Comparison of ENCODE assay signal across 9 cellular contexts in genomic region chr19:10543059-10543419, GRCh38. TPM values are rescaled to one million over a fixed set of nuclear protein-coding genes. Genes with fewer than 3 reads are reported as not detected.
DNase-seq lines count a peak whose midpoint lies in the region; ATAC-seq, FAIRE-seq and TF ChIP-seq lines count a peak whose summit lies in the region.
"Had no signal": no experiment of that assay in that cellular context is flagged by ENCODE, and none has a peak within 500 bp of the region (broad histone marks: within the 10 kb centered on the region; RNA-seq: fewer than 3 reads in every experiment).

No MANE protein-coding gene starts in this region.

- H3K27ac Mint-ChIP-seq in stimulated activated naive CD8-positive, alpha-beta T cell treated with anti-CD3 and anti-CD28 coated beads, Interleukin-15, Interleukin-2, amounts not matched to agents 100 ng/mL and 50 ng/mL, for 24 hours, result peak overlapping the region; percentile 45

- H3K36me3 ChIP-seq in K562 (ENCODE audit: control insufficient read depth, insufficient read depth, low read length) (peaks cover 20% of the 10 kb centered on the region; the same call in 2 of the 3 replicates), muscle layer of colon (ENCODE audit: insufficient read depth, low read length) (peaks cover 4% of the 10 kb centered on the region), brain microvascular endothelial cell (replicated peaks) (peaks cover 7% of the 10 kb centered on the region)

- H3K4me3 Mint-ChIP-seq in stimulated activated naive CD8-positive, alpha-beta T cell treated with anti-CD3 and anti-CD28 coated beads, Interleukin-15, Interleukin-2, amounts not matched to agents 100 ng/mL and 50 ng/mL, for 24 hours, result peak overlapping the region; percentile 78

- peak overlapping the region; percentile 62; the same call in 1 of the 2 replicates for H3K4me2 ChIP-seq in K562 (ENCODE audit: insufficient read depth, low read length)

- H3K27me3 Mint-ChIP-seq in stimulated activated naive CD8-positive, alpha-beta T cell treated with anti-CD3 and anti-CD28 coated beads, Interleukin-15, Interleukin-2, amounts not matched to agents 100 ng/mL and 50 ng/mL, for 24 hours, result peaks cover 13% of the 10 kb centered on the region

- peak overlapping the region; percentile 97; the same call in 1 of the 2 replicates for H3K4me3 ChIP-seq in K562
- peak overlapping the region; percentile 83 to 97 for H3K4me3 ChIP-seq in muscle layer of colon (ENCODE audit: low read depth in 1 of 2, low read length in 2 of 2)
- H3K4me3 ChIP-seq in brain microvascular endothelial cell (ENCODE audit: low read depth, low read length), result no peak overlapping the region

- FAIRE-seq in K562 (lab: Jason Lieb, UNC), result no peak
- FAIRE-seq: G401.6 had no signal

- TF ChIP-seq POLR2A in K562 (conservative IDR thresholded peaks at IDR 0.05), result no peak

- POLR2A ChIA-PET in K562 (lab: Yijun Ruan, JAX), result interaction anchor here (0.6 to 2.9 kb wide), 8 partner anchors 10 to 796 kb away, joined by 3 to 10 read pairs (median 3); partner anchors contain the start of gene KRI1

- no peaks in the 10 kb centered on the region for H3K9me1 ChIP-seq in K562 (ENCODE audit: control insufficient read depth, insufficient read depth, low read length)

- no peak for DNase-seq in stimulated activated naive CD8-positive, alpha-beta T cell treated with anti-CD3 and anti-CD28 coated beads, Interleukin-15, Interleukin-2, amounts not matched to agents 100 U/mL and 50 U/mL, for 24 hours
- DNase-seq in K562 (ENCODE audit: extremely low read depth in 1 of 4, low spot score in 3 of 4) (no peak), nucleus accumbens (lab: John Stamatoyannopoulos, UW) (no peak), brain microvascular endothelial cell (no peak), NCI-H2081 treated with DMSO at 0.1 percent for 48 hours (lab: John Stamatoyannopoulos, UW) (no peak)

- no peak overlapping the region for H3K27ac ChIP-seq in K562 (ENCODE audit: extremely low read depth, low read depth, low read length)
- H3K27ac ChIP-seq in muscle layer of colon (ENCODE audit: low read depth, low read length), result no peak overlapping the region
- H3K27ac ChIP-seq in brain microvascular endothelial cell, result no peak overlapping the region

- TF ChIP-seq CTCF in K562 (IDR thresholded peaks at IDR 0.05 in 2 of 3, conservative IDR thresholded peaks at IDR 0.05 in 1 of 3; ENCODE audit: insufficient read depth in 2 of 3, low read depth in 1 of 3, low read length in 3 of 3) (no peak), brain microvascular endothelial cell (IDR thresholded peaks at IDR 0.05; ENCODE audit: low read depth, low read length, missing control alignments) (no peak)

- H3K27me3 ChIP-seq in K562 (ENCODE audit: control insufficient read depth in 2 of 2, insufficient read depth in 2 of 2, low read length in 2 of 2), result no peaks in the 10 kb centered on the region; a peak in 1 of 5 replicates
- H3K27me3 ChIP-seq in muscle layer of colon (ENCODE audit: control insufficient read depth in 1 of 2, insufficient read depth in 2 of 2, low read length in 2 of 2), result no peaks in the 10 kb centered on the region
- H3K27me3 ChIP-seq in brain microvascular endothelial cell (replicated peaks), result no peaks in the 10 kb centered on the region

- H3K9ac ChIP-seq in K562 (ENCODE audit: insufficient read depth in 1 of 2, low read depth in 2 of 2, low read length in 2 of 2) (0 out of 4 replicates have a peak overlapping the region, but pooled peaks of 1 of the 2 experiments have one; percentile 70), muscle layer of colon (ENCODE audit: low read length) (no peak overlapping the region)

- WGBS in K562 (ENCODE audit: insufficient coverage, low coverage, missing lambda C conversion rate), result 53% methylated on average over 8 of the region's 8 CpGs

- no peak for TF ChIP-seq EP300 in K562 (IDR thresholded peaks at IDR 0.05; ENCODE audit: low read length)

- CTCF ChIA-PET in K562 (lab: Yijun Ruan, JAX; ENCODE audit: low intra/inter-chr PET ratio), result no interaction called here

- peaks cover 10% of the 10 kb centered on the region for H3K4me1 Mint-ChIP-seq in stimulated activated naive CD8-positive, alpha-beta T cell treated with anti-CD3 and anti-CD28 coated beads, Interleukin-15, Interleukin-2, amounts not matched to agents 100 ng/mL and 50 ng/mL, for 24 hours (ENCODE audit: low read depth)

- TF ChIP-seq RAD21 in K562 (CRISPR knock-in tag; conservative IDR thresholded peaks at IDR 0.05 in 1 of 2, IDR thresholded peaks at IDR 0.05 in 1 of 2), result no peak

- no TSS peak for BruUV-seq in K562 (replicated peaks; lab: Mats Ljungman, UMichigan)

- 0 out of 2 replicates have a peak, but pooled peaks cover 4% of the 10 kb centered on the region for H4K20me1 ChIP-seq in K562 (replicated peaks; ENCODE audit: control insufficient read depth, insufficient read depth, low read length)

- peaks cover 6 to 43% of the 10 kb centered on the region in 2 experiments; a peak in 4 of 5 replicates for H3K4me1 ChIP-seq in K562 (replicated peaks in 1 of 2; ENCODE audit: control insufficient read depth in 2 of 2, insufficient read depth in 2 of 2, low read length in 2 of 2)
- H3K4me1 ChIP-seq in muscle layer of colon (ENCODE audit: insufficient read depth, low read length), result peaks cover 16% of the 10 kb centered on the region

- no peaks in the 10 kb centered on the region for H3K9me3 Mint-ChIP-seq in stimulated activated naive CD8-positive, alpha-beta T cell treated with anti-CD3 and anti-CD28 coated beads, Interleukin-15, Interleukin-2, amounts not matched to agents 100 ng/mL and 50 ng/mL, for 24 hours

- H3K36me3 Mint-ChIP-seq in stimulated activated naive CD8-positive, alpha-beta T cell treated with anti-CD3 and anti-CD28 coated beads, Interleukin-15, Interleukin-2, amounts not matched to agents 100 ng/mL and 50 ng/mL, for 24 hours (ENCODE audit: low read depth), result no peaks in the 10 kb centered on the region

- H3K9me3 ChIP-seq in K562 (replicated peaks; ENCODE audit: control insufficient read depth, insufficient read depth, low read depth, low read length) (no peaks in the 10 kb centered on the region), muscle layer of colon (ENCODE audit: low read length) (no peaks in the 10 kb centered on the region)

- no peak for ATAC-seq in stimulated activated naive CD8-positive, alpha-beta T cell treated with anti-CD3 and anti-CD28 coated beads, Interleukin-15, Interleukin-2, amounts not matched to agents 100 U/mL and 50 U/mL, for 24 hours
- ATAC-seq in K562, result no peak
- no peak for ATAC-seq in GM18519 (IDR thresholded peaks at IDR 0.05; ENCODE audit: low FRiP score, unreplicated experiment)

- no peak overlapping the region for H2AFZ ChIP-seq in K562 (ENCODE audit: low read depth, low read length)

- in situ Hi-C loops in K562 (cut with MboI) (no loop called here), brain microvascular endothelial cell (cut with HindIII; ENCODE audit: low pct_ligation_motif_present, low sequenced_read_pairs) (no loop called here)

- peaks cover 24% of the 10 kb centered on the region for H3K79me2 ChIP-seq in K562 (ENCODE audit: control insufficient read depth, insufficient read depth, low read length)

- intact Hi-C loops in K562 (cut with micrococcal nuclease), result loop anchor here (1.0 to 5.0 kb wide), 3 partner anchors 22 to 39 kb away; no protein-coding TSS in a partner anchor

RNA-seq across cellular contexts. Expression of gene ATG4D, which starts 0.7 kb away (rescaled TPM):
- 20.6 and 77.4 TPM in 2 replicates for total RNA-seq in K562 (2011; cell fraction: chromatin; rRNA removed; ENCODE audit: low replicate concordance)
- 91.2 and 95.1 TPM in 2 replicates for total RNA-seq in K562 (2011; cell fraction: nucleolus; rRNA removed)
- total RNA-seq in K562 (2011; cell fraction: nucleoplasm; rRNA removed), result 39.5 and 45.9 TPM in 2 replicates
- total RNA-seq in K562 (2014; rRNA removed) (37.2 and 41.3 TPM in 2 replicates), K562 (2014; rRNA removed; fragmentation: Illumina TruSeq; extraction: Trizol) (9.1 and 12.8 TPM in 2 replicates), K562 (2015; rRNA removed; fragmentation: Illumina TruSeq; extraction: Trizol) (22.9 and 26.8 TPM in 2 replicates), K562 (2021) (55.9 and 66.1 TPM in 2 replicates)
- polyA plus RNA-seq in K562 (2011; rRNA removed) (20.4 and 27.9 TPM in 2 replicates), K562 (2014; fragmentation: Illumina TruSeq; extraction: Trizol) (22.9 and 40.2 TPM in 2 replicates), K562 (2014; fragmentation: Nextera tagmentation; extraction: Ambion mirVana) (1 to 10 TPM in 1 of 2 experiments, under 1 TPM in 1; 0.51 to 1.7 TPM), K562 (2014; rRNA removed) (45.4 and 55.3 TPM in 2 replicates)
- polyA plus RNA-seq in K562 (2011; cell fraction: cytosol; rRNA removed), result 36.3 and 59.9 TPM in 2 replicates
- 75.3 and 124 TPM in 2 replicates for polyA plus RNA-seq in K562 (2011; cell fraction: nucleus; rRNA removed)
- 45.0 and 67.2 TPM in 2 replicates for polyA plus RNA-seq in K562 (2012)
- 7.4 and 12.6 TPM in 2 replicates for polyA minus RNA-seq in K562 (2011; rRNA and poly(A)+ RNA removed)
- polyA minus RNA-seq in K562 (2011; cell fraction: cytosol; rRNA and poly(A)+ RNA removed), result 18.2 and 37.3 TPM in 2 replicates
- 20.8 and 24.9 TPM in 2 replicates for polyA minus RNA-seq in K562 (2011; cell fraction: nucleus; rRNA and poly(A)+ RNA removed)

RNA-seq across cellular contexts. Expression of gene KRI1, which starts 22.8 kb away (rescaled TPM):
- 85.4 and 105 TPM in 2 replicates for total RNA-seq in K562 (2011; cell fraction: chromatin; rRNA removed; ENCODE audit: low replicate concordance)
- total RNA-seq in K562 (2011; cell fraction: nucleolus; rRNA removed), result 60.1 and 62.2 TPM in 2 replicates
- 49.0 and 54.8 TPM in 2 replicates for total RNA-seq in K562 (2011; cell fraction: nucleoplasm; rRNA removed)
- total RNA-seq in K562 (2014; rRNA removed) (44.6 and 50.3 TPM in 2 replicates), K562 (2014; rRNA removed; fragmentation: Illumina TruSeq; extraction: Trizol) (21.9 and 22.0 TPM in 2 replicates), K562 (2015; rRNA removed; fragmentation: Illumina TruSeq; extraction: Trizol) (24.7 and 25.0 TPM in 2 replicates), K562 (2021) (34.3 and 37.7 TPM in 2 replicates)
- polyA plus RNA-seq in K562 (2011; rRNA removed) (20.0 and 22.8 TPM in 2 replicates), K562 (2014; fragmentation: Illumina TruSeq; extraction: Trizol) (35.2 and 37.7 TPM in 2 replicates), K562 (2014; fragmentation: Nextera tagmentation; extraction: Ambion mirVana) (1 to 10 TPM; 1.1 to 2.0 TPM), K562 (2014; rRNA removed) (45.3 and 50.7 TPM in 2 replicates)
- 10.8 and 17.6 TPM in 2 replicates for polyA plus RNA-seq in K562 (2011; cell fraction: cytosol; rRNA removed)
- 52.6 and 92.9 TPM in 2 replicates for polyA plus RNA-seq in K562 (2011; cell fraction: nucleus; rRNA removed)
- polyA plus RNA-seq in K562 (2012), result 34.7 and 40.9 TPM in 2 replicates
- polyA minus RNA-seq in K562 (2011; rRNA and poly(A)+ RNA removed), result 15.9 and 20.0 TPM in 2 replicates
- 19.5 and 21.1 TPM in 2 replicates for polyA minus RNA-seq in K562 (2011; cell fraction: cytosol; rRNA and poly(A)+ RNA removed)
- polyA minus RNA-seq in K562 (2011; cell fraction: nucleus; rRNA and poly(A)+ RNA removed), result 19.5 and 20.2 TPM in 2 replicates

RNA-seq across cellular contexts. Expression of gene CDKN2D, which starts 25.7 kb away (rescaled TPM):
- 3.0 and 4.1 TPM in 2 replicates for total RNA-seq in K562 (2011; cell fraction: chromatin; rRNA removed; ENCODE audit: low replicate concordance)
- total RNA-seq in K562 (2011; cell fraction: nucleolus; rRNA removed), result 4.5 and 5.1 TPM in 2 replicates
- 4.1 and 6.0 TPM in 2 replicates for total RNA-seq in K562 (2011; cell fraction: nucleoplasm; rRNA removed)
- total RNA-seq in K562 (2014; rRNA removed), result 1.7 and 2.7 TPM in 2 replicates
- total RNA-seq in K562 (2014; rRNA removed; fragmentation: Illumina TruSeq; extraction: Trizol), result 1.7 and 2.4 TPM in 2 replicates
- 3.2 and 3.7 TPM in 2 replicates for total RNA-seq in K562 (2015; rRNA removed; fragmentation: Illumina TruSeq; extraction: Trizol)
- 4.1 and 4.7 TPM in 2 replicates for total RNA-seq in K562 (2021)
- 5.7 and 6.6 TPM in 2 replicates for polyA plus RNA-seq in K562 (2011; rRNA removed)
- 9.6 and 11.2 TPM in 2 replicates for polyA plus RNA-seq in K562 (2011; cell fraction: cytosol; rRNA removed)
- 4.6 and 6.0 TPM in 2 replicates for polyA plus RNA-seq in K562 (2011; cell fraction: nucleus; rRNA removed)
- 4.6 and 12.8 TPM in 2 replicates for polyA plus RNA-seq in K562 (2012)
- polyA plus RNA-seq in K562 (2014; fragmentation: Illumina TruSeq; extraction: Trizol), result 3.7 and 4.0 TPM in 2 replicates
- polyA plus RNA-seq in K562 (2014; fragmentation: Nextera tagmentation; extraction: Ambion mirVana), result 1 to 10 TPM in 1 of 2 experiments, under 1 TPM in 1; 0.41 to 1.0 TPM
- 6.7 and 8.2 TPM in 2 replicates for polyA plus RNA-seq in K562 (2014; rRNA removed)
- polyA minus RNA-seq in K562 (2011; rRNA and poly(A)+ RNA removed), result 1.7 and 2.1 TPM in 2 replicates
- 1.9 and 5.0 TPM in 2 replicates for polyA minus RNA-seq in K562 (2011; cell fraction: cytosol; rRNA and poly(A)+ RNA removed)
- polyA minus RNA-seq in K562 (2011; cell fraction: nucleus; rRNA and poly(A)+ RNA removed), result 1.1 and 1.2 TPM in 2 replicates

RNA-seq across cellular contexts. Expression of gene S1PR5, which starts 25.8 kb away (rescaled TPM):
- total RNA-seq in K562 (2011; cell fraction: chromatin; rRNA removed; ENCODE audit: low replicate concordance), result 0.48 and 1.0 TPM in 2 replicates
- total RNA-seq in K562 (2011; cell fraction: nucleolus; rRNA removed), result 0.92 and 1.0 TPM in 2 replicates
- total RNA-seq in K562 (2011; cell fraction: nucleoplasm; rRNA removed), result 0.31 and 0.81 TPM in 2 replicates
- total RNA-seq in K562 (2014; rRNA removed) (0.18 and 0.37 TPM in 2 replicates), K562 (2014; rRNA removed; fragmentation: Illumina TruSeq; extraction: Trizol) (0.26 TPM in 1 of 2 replicates, not detected in the other), K562 (2015; rRNA removed; fragmentation: Illumina TruSeq; extraction: Trizol) (0.11 TPM in 1 of 2 replicates, not detected in the other), K562 (2021) (0.16 and 0.35 TPM in 2 replicates)
- polyA plus RNA-seq in K562 (2011; rRNA removed) (0.14 and 0.54 TPM in 2 replicates), K562 (2014; fragmentation: Illumina TruSeq; extraction: Trizol) (0.17 TPM in 1 of 2 replicates, not detected in the other), K562 (2014; fragmentation: Nextera tagmentation; extraction: Ambion mirVana) (under 1 TPM in 1 of 2 experiments, not detected in 1; 0.03 TPM), K562 (2014; rRNA removed) (0.12 and 0.49 TPM in 2 replicates)
- polyA plus RNA-seq in K562 (2011; cell fraction: cytosol; rRNA removed), result 0.19 and 1.3 TPM in 2 replicates
- 0.15 and 0.46 TPM in 2 replicates for polyA plus RNA-seq in K562 (2011; cell fraction: nucleus; rRNA removed)
- polyA plus RNA-seq in K562 (2012), result 0.12 and 0.25 TPM in 2 replicates
- polyA minus RNA-seq in K562 (2011; rRNA and poly(A)+ RNA removed), result 0.67 and 0.78 TPM in 2 replicates
- not detected in 2 replicates for polyA minus RNA-seq in K562 (2011; cell fraction: cytosol; rRNA and poly(A)+ RNA removed)
- 0.27 and 0.44 TPM in 2 replicates for polyA minus RNA-seq in K562 (2011; cell fraction: nucleus; rRNA and poly(A)+ RNA removed)

RNA-seq across cellular contexts. Expression of gene KEAP1, which starts 39.9 kb away (rescaled TPM):
- total RNA-seq in K562 (2011; cell fraction: chromatin; rRNA removed; ENCODE audit: low replicate concordance), result 50.9 and 183 TPM in 2 replicates
- total RNA-seq in K562 (2011; cell fraction: nucleolus; rRNA removed), result 102 and 110 TPM in 2 replicates
- total RNA-seq in K562 (2011; cell fraction: nucleoplasm; rRNA removed), result 55.9 and 62.1 TPM in 2 replicates
- total RNA-seq in K562 (2014; rRNA removed) (78.3 and 99.2 TPM in 2 replicates), K562 (2014; rRNA removed; fragmentation: Illumina TruSeq; extraction: Trizol) (52.7 and 64.4 TPM in 2 replicates), K562 (2015; rRNA removed; fragmentation: Illumina TruSeq; extraction: Trizol) (81.5 and 82.9 TPM in 2 replicates), K562 (2021) (95.6 and 96.4 TPM in 2 replicates)
- polyA plus RNA-seq in K562 (2011; rRNA removed) (62.6 and 72.0 TPM in 2 replicates), K562 (2014; fragmentation: Illumina TruSeq; extraction: Trizol) (56.1 and 61.8 TPM in 2 replicates), K562 (2014; fragmentation: Nextera tagmentation; extraction: Ambion mirVana) (1 to 10 TPM; 2.1 to 8.3 TPM), K562 (2014; rRNA removed) (64.3 and 67.5 TPM in 2 replicates)
- polyA plus RNA-seq in K562 (2011; cell fraction: cytosol; rRNA removed), result 55.6 and 109 TPM in 2 replicates
- polyA plus RNA-seq in K562 (2011; cell fraction: nucleus; rRNA removed), result 51.7 and 82.4 TPM in 2 replicates
- polyA plus RNA-seq in K562 (2012), result 62.6 and 63.7 TPM in 2 replicates
- polyA minus RNA-seq in K562 (2011; rRNA and poly(A)+ RNA removed), result 54.1 and 87.9 TPM in 2 replicates
- 50.6 and 75.7 TPM in 2 replicates for polyA minus RNA-seq in K562 (2011; cell fraction: cytosol; rRNA and poly(A)+ RNA removed)
- 28.0 and 39.2 TPM in 2 replicates for polyA minus RNA-seq in K562 (2011; cell fraction: nucleus; rRNA and poly(A)+ RNA removed)
